Comparison of ENCODE assay signal across 21 cellular contexts in genomic region chr5:66872688-66873333, GRCh38.
"Had no signal": no experiment of that assay in that cellular context is flagged by ENCODE, and none has a peak within 500 bp of the region (broad histone marks: within the 10 kb centered on the region; RNA-seq: fewer than 3 reads in every experiment).

No MANE protein-coding gene starts in this region.

- H3K4me3 Mint-ChIP-seq: activated naive CD8-positive, alpha-beta T cell; activated T-cell treated with anti-CD3 and anti-CD28 coated beads, Interleukin-2, amount 50 U/mL, for 4 hours; central memory CD8-positive, alpha-beta T cell; naive thymus-derived CD8-positive, alpha-beta T cell; T-cell; T-helper 2 cell treated with Interferon-gamma antibody and Interleukin-4, amounts not matched to agents 5 μg/mL and 100 μg/mL, for 36 hours had no signal

- H3K4me3 ChIP-seq: breast epithelium, dorsolateral prefrontal cortex, heart right ventricle, left lung, sigmoid colon, thoracic aorta, upper lobe of right lung had no signal

- H3K4me1 ChIP-seq: breast epithelium, sigmoid colon, upper lobe of right lung had no signal

- H3K27me3 Mint-ChIP-seq: activated naive CD8-positive, alpha-beta T cell; central memory CD8-positive, alpha-beta T cell; naive thymus-derived CD8-positive, alpha-beta T cell; T-cell had no signal

- H3K9me3 ChIP-seq: breast epithelium, heart right ventricle, left lung, sigmoid colon, thoracic aorta, upper lobe of right lung had no signal

- H3K36me3 Mint-ChIP-seq: activated naive CD8-positive, alpha-beta T cell; naive thymus-derived CD8-positive, alpha-beta T cell; T-cell had no signal

- DNase-seq: activated CD4-positive, alpha-beta T cell treated with anti-CD3 and anti-CD28 coated beads, Interleukin-2, amount 50 U/mL, for 4 hours; activated CD8-positive, alpha-beta memory T cell treated with anti-CD3 and anti-CD28 coated beads, Interleukin-2, amount 50 U/mL, for 48 hours; activated naive CD4-positive, alpha-beta T cell; activated T-cell treated with anti-CD3 and anti-CD28 coated beads, Interleukin-2, amount 50 U/mL, for 4 hours; dorsolateral prefrontal cortex; heart right ventricle; left lung; naive thymus-derived CD8-positive, alpha-beta T cell; nucleus accumbens; sigmoid colon; stimulated activated CD4-positive, alpha-beta T cell treated with anti-CD3 and anti-CD28 coated beads, Interleukin-2, amount 100 ng/mL, for 48 hours; stimulated activated CD8-positive, alpha-beta memory T cell treated with anti-CD3 and anti-CD28 coated beads, Interleukin-4, amount 100 ng/mL, for 48 hours; stimulated activated naive CD4-positive, alpha-beta T cell; T-cell; upper lobe of right lung had no signal

- H3K27ac ChIP-seq: breast epithelium, dorsolateral prefrontal cortex, heart right ventricle, left lung, sigmoid colon, thoracic aorta, upper lobe of right lung had no signal

- H3K9me3 Mint-ChIP-seq: activated T-cell treated with anti-CD3 and anti-CD28 coated beads, Interleukin-2, amount 50 U/mL, for 4 hours; activated T-helper 2 cell treated with anti-CD3 and anti-CD28 coated beads, Interferon-gamma antibody, Interleukin-2, Interleukin-4, amounts not matched to agents 10 μg/mL and 5 μg/mL and 100 μg/mL, durations not matched to agents 14 hours and 24 hours and 36 hours; central memory CD8-positive, alpha-beta T cell; naive thymus-derived CD8-positive, alpha-beta T cell; T-cell; T-helper 2 cell treated with Interferon-gamma antibody and Interleukin-4, amounts not matched to agents 5 μg/mL and 100 μg/mL, for 36 hours had no signal

- H3K27ac Mint-ChIP-seq: activated naive CD8-positive, alpha-beta T cell; activated T-helper 2 cell treated with anti-CD3 and anti-CD28 coated beads, Interferon-gamma antibody, Interleukin-2, Interleukin-4, amounts not matched to agents 10 μg/mL and 5 μg/mL and 100 μg/mL, durations not matched to agents 14 hours and 24 hours and 36 hours; naive thymus-derived CD8-positive, alpha-beta T cell; T-cell; T-helper 2 cell treated with Interferon-gamma antibody and Interleukin-4, amounts not matched to agents 5 μg/mL and 100 μg/mL, for 36 hours had no signal

- H3K36me3 ChIP-seq: breast epithelium, heart right ventricle, left lung, sigmoid colon, thoracic aorta, upper lobe of right lung had no signal

- ATAC-seq: activated T-cell treated with anti-CD3 and anti-CD28 coated beads, Interleukin-2, amount 50 U/mL, for 4 hours; heart right ventricle; left lung; naive thymus-derived CD8-positive, alpha-beta T cell; T-cell; upper lobe of right lung had no signal

- H3K4me1 Mint-ChIP-seq: central memory CD8-positive, alpha-beta T cell; naive thymus-derived CD8-positive, alpha-beta T cell; T-cell had no signal

- H3K27me3 ChIP-seq: breast epithelium, dorsolateral prefrontal cortex, heart right ventricle, left lung, sigmoid colon, upper lobe of right lung had no signal
